In genomic region chr18:32383040-32383819, GRCh38 we compare ENCODE assay signal across 10 cellular contexts.
DNase-seq lines count a peak whose midpoint lies in the region; ATAC-seq and TF ChIP-seq lines count a peak whose summit lies in the region.
"Had no signal": no experiment of that assay in that cellular context is flagged by ENCODE, and none has a peak within 500 bp of the region (broad histone marks: within the 10 kb centered on the region; RNA-seq: fewer than 3 reads in every experiment).

No MANE protein-coding gene starts in this region.

- H3K4me3 ChIP-seq in duodenal mucosa (ENCODE audit: low read depth in 1 of 2, low read length in 2 of 2) (no peak overlapping the region), lung (no peak overlapping the region), vagina (no peak overlapping the region)

- DNase-seq in NCI-H2171 treated with DMSO at 0.1 percent for 48 hours (lab: John Stamatoyannopoulos, UW) (peak; percentile 23), NCI-H2171 (lab: John Stamatoyannopoulos, UW) (no peak), lung (ENCODE audit: low spot score) (no peak), vagina (ENCODE audit: extremely low spot score in 2 of 2) (no peak), NCI-H345 treated with DMSO at 0.1 percent for 48 hours (lab: John Stamatoyannopoulos, UW; ENCODE audit: unreplicated experiment) (no peak), NOMO-1 treated with DMSO at 0.1 percent for 48 hours (lab: John Stamatoyannopoulos, UW; ENCODE audit: unreplicated experiment) (no peak)
- DNase-seq: ACHN; activated CD4-positive, alpha-beta memory T cell treated with anti-CD3 and anti-CD28 coated beads, Interleukin-2, amount 10 ng/mL, durations not matched to agents 7 days and 5 days had no signal

- peak overlapping the region; percentile 23 for H3K27ac ChIP-seq in duodenal mucosa (ENCODE audit: low read depth, low read length)
- peak overlapping the region in 1 of 2 donors; percentile 68 for H3K27ac ChIP-seq in lung (ENCODE audit: low read depth in 1 of 2, low read length in 1 of 2)
- peak overlapping the region; percentile 64 for H3K27ac ChIP-seq in vagina

- peak overlapping the region in 1 of 2 donors; percentile 9 for H3K9ac ChIP-seq in duodenal mucosa (ENCODE audit: low read depth in 1 of 2, low read length in 2 of 2)

- intact Hi-C loops in vagina (cut with DNase I), result no loop called here

- H3K9me3 ChIP-seq in duodenal mucosa (ENCODE audit: control insufficient read depth in 1 of 2, low read length in 2 of 2) (no peaks in the 10 kb centered on the region), lung (ENCODE audit: control insufficient read depth in 2 of 2, insufficient read depth in 1 of 2, low read length in 1 of 2) (no peaks in the 10 kb centered on the region), vagina (no peaks in the 10 kb centered on the region)

- H3K27me3 ChIP-seq in duodenal mucosa (ENCODE audit: control insufficient read depth in 1 of 2, insufficient read depth in 2 of 2, low read length in 2 of 2) (no peaks in the 10 kb centered on the region), lung (ENCODE audit: control insufficient read depth, insufficient read depth) (no peaks in the 10 kb centered on the region), vagina (no peaks in the 10 kb centered on the region)

- TF ChIP-seq CTCF in lung (IDR thresholded peaks at IDR 0.05; ENCODE audit: control extremely low read depth, extremely low read depth), result no peak
- TF ChIP-seq CTCF in vagina (IDR thresholded peaks at IDR 0.05), result no peak

- H3K4me1 ChIP-seq in duodenal mucosa (ENCODE audit: control insufficient read depth in 1 of 2, insufficient read depth in 2 of 2, low read length in 2 of 2) (peaks cover 11 to 22% of the 10 kb centered on the region in 2 donors), lung (ENCODE audit: control insufficient read depth in 2 of 2, insufficient read depth in 2 of 2, low read length in 2 of 2) (peaks cover 0 to 18% of the 10 kb centered on the region in 2 donors), vagina (peaks cover 49% of the 10 kb centered on the region)

- 53 to 80% methylated on average over 4 of the region's 4 CpGs for WGBS in lung, 2 donors

- no peak for TF ChIP-seq POLR2A in vagina (IDR thresholded peaks at IDR 0.05)

- H3K36me3 ChIP-seq in duodenal mucosa (ENCODE audit: control insufficient read depth in 1 of 2, insufficient read depth in 2 of 2, low read length in 2 of 2) (no peaks in the 10 kb centered on the region), lung (ENCODE audit: control insufficient read depth in 2 of 2, insufficient read depth in 2 of 2, low read length in 2 of 2) (no peaks in the 10 kb centered on the region), vagina (no peaks in the 10 kb centered on the region)

- peak; percentile 41 for ATAC-seq in lung (ENCODE audit: insufficient read depth, low FRiP score)
- ATAC-seq in GM18520 (IDR thresholded peaks at IDR 0.05; ENCODE audit: unreplicated experiment), result no peak
